In the genomic region with DNA sequence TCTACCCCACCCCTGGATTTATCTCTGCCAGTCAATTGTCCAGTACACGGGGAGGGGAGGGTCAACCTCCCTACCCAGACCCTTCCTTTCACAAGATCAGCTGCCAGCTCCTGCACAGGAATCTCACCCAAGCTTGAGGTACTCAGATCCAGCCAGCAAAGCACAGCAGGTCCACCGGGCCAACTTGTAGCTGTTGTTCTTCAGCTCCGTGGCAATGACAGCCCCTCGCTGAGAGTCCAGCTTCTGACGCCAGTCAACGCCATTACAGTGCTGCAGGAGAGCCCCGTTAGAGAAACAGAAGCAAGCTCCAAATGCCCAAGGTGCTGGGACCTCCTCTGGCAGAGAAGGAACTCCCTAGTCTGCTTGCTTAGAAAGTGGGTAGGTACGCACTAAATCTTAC, we compare ENCODE assay signal across 25 cellular contexts.
"Had no signal": no experiment of that assay in that cellular context is flagged by ENCODE, and none has a peak within 500 bp of the region (broad histone marks: within the 10 kb centered on the region; RNA-seq: fewer than 3 reads in every experiment).

No MANE protein-coding gene starts in this region.

- H3K27me3 Mint-ChIP-seq: naive thymus-derived CD4-positive, alpha-beta T cell; progenitor cell of endocrine pancreas had no signal

- H3K27ac ChIP-seq: epithelial cell of prostate, foreskin keratinocyte, heart left ventricle, hepatocyte, left lung, neural progenitor cell, parathyroid adenoma, right lobe of liver, testis, tibial artery, upper lobe of left lung had no signal

- H3K4me3 ChIP-seq: gastroesophageal sphincter, heart left ventricle, hepatocyte, left lung, neural progenitor cell, right lobe of liver, testis, tibial artery, upper lobe of left lung had no signal

- H3K9me3 Mint-ChIP-seq: naive thymus-derived CD4-positive, alpha-beta T cell; nephron; neural progenitor cell had no signal

- H2AFZ ChIP-seq: hepatocyte, neural progenitor cell, parathyroid adenoma had no signal

- H3K9me3 ChIP-seq: gastroesophageal sphincter, heart left ventricle, left lung, right lobe of liver, testis, tibial artery, upper lobe of left lung had no signal

- H3K4me3 Mint-ChIP-seq: naive thymus-derived CD4-positive, alpha-beta T cell; nephron; neural progenitor cell had no signal

- H3K27ac Mint-ChIP-seq: nephron, neural progenitor cell, progenitor cell of endocrine pancreas had no signal

- DNase-seq: cortex of kidney; foreskin keratinocyte; heart left ventricle; left cardiac atrium; left lung; mesendoderm; midbrain; naive thymus-derived CD4-positive, alpha-beta T cell; right lobe of liver; small intestine; stimulated activated CD4-positive, alpha-beta T cell treated with anti-CD3 and anti-CD28 coated beads, Interleukin-15, amount 100 ng/mL, for 24 hours; stimulated activated CD4-positive, alpha-beta T cell treated with anti-CD3 and anti-CD28 coated beads, Interleukin-2, amount 100 ng/mL, for 48 hours; stimulated activated naive CD4-positive, alpha-beta T cell; substantia nigra; testis; tibial artery; upper lobe of left lung had no signal

- H3K27me3 ChIP-seq: foreskin keratinocyte, gastroesophageal sphincter, heart left ventricle, hepatocyte, left lung, right lobe of liver, testis, tibial artery, upper lobe of left lung had no signal

- H3K9ac ChIP-seq: neural progenitor cell, parathyroid adenoma had no signal

- ATAC-seq: foreskin keratinocyte; gastroesophageal sphincter; left cardiac atrium; left lung; naive thymus-derived CD4-positive, alpha-beta T cell had no signal

- H3K4me1 ChIP-seq: neural progenitor cell, parathyroid adenoma had no signal

- H3K79me2 ChIP-seq: hepatocyte, parathyroid adenoma had no signal

- H3K4me2 ChIP-seq: hepatocyte, neural progenitor cell had no signal

- FAIRE-seq: small intestine, urothelium cell line had no signal
